In genomic region chr1:229599218-229599812, GRCh38 we compare ENCODE assay signal across 25 cellular contexts. TPM values are rescaled to one million over a fixed set of nuclear protein-coding genes. Genes with fewer than 3 reads are reported as not detected.
DNase-seq lines count a peak whose midpoint lies in the region; ATAC-seq and TF ChIP-seq lines count a peak whose summit lies in the region.
"Had no signal": no experiment of that assay in that cellular context is flagged by ENCODE, and none has a peak within 500 bp of the region (broad histone marks: within the 10 kb centered on the region; RNA-seq: fewer than 3 reads in every experiment).

No MANE protein-coding gene starts in this region.

- H3K27me3 Mint-ChIP-seq in Caco-2 (ENCODE audit: insufficient read depth, unreplicated experiment): no peaks in the 10 kb centered on the region

- peaks cover 28% of the 10 kb centered on the region for H3K36me3 Mint-ChIP-seq in Caco-2 (ENCODE audit: insufficient read depth, unreplicated experiment)

- H3K27ac ChIP-seq in esophagus muscularis mucosa (replicated peaks in 1 of 4) (peak overlapping the region; percentile 83 to 85 (median 84)), sigmoid colon (peak overlapping the region in 3 of 4 donors; percentile 83 to 89 (median 85)), adrenal gland (no peak overlapping the region)
- H3K27ac ChIP-seq: cardiac muscle cell, foreskin keratinocyte had no signal

- no peaks in the 10 kb centered on the region for H3K4me1 Mint-ChIP-seq in Caco-2 (ENCODE audit: low read depth, unreplicated experiment)

- H3K4me3 ChIP-seq in Caco-2 (ENCODE audit: low read depth, low read length): no peak overlapping the region
- H3K4me3 ChIP-seq in esophagus muscularis mucosa: no peak overlapping the region
- H3K4me3 ChIP-seq in sigmoid colon: no peak overlapping the region
- H3K4me3 ChIP-seq in adrenal gland: no peak overlapping the region
- H3K4me3 ChIP-seq: cardiac muscle cell, MG63, transverse colon had no signal

- H3K9me3 Mint-ChIP-seq in Caco-2 (ENCODE audit: unreplicated experiment): no peaks in the 10 kb centered on the region
- H3K9me3 Mint-ChIP-seq: activated T-cell treated with anti-CD3 and anti-CD28 coated beads, Interleukin-2, amount 50 U/mL, for 72 hours had no signal

- H3K4me1 ChIP-seq in Caco-2: no peaks in the 10 kb centered on the region
- H3K4me1 ChIP-seq in esophagus muscularis mucosa: peaks cover 28 to 51% (median 43%) of the 10 kb centered on the region in 4 donors
- peaks cover 0 to 43% (median 33%) of the 10 kb centered on the region in 4 donors for H3K4me1 ChIP-seq in sigmoid colon
- H3K4me1 ChIP-seq in adrenal gland (replicated peaks in 1 of 2): peaks cover 0 to 10% of the 10 kb centered on the region in 2 donors
- H3K4me1 ChIP-seq: BE2C, foreskin keratinocyte had no signal

- POLR2A ChIA-PET in Caco-2 (lab: Charles Lee): no interaction called here

- H3K9me3 ChIP-seq in Caco-2 (no peaks in the 10 kb centered on the region), esophagus muscularis mucosa (no peaks in the 10 kb centered on the region), sigmoid colon (no peaks in the 10 kb centered on the region), adrenal gland (replicated peaks in 1 of 3) (no peaks in the 10 kb centered on the region)
- H3K9me3 ChIP-seq: BE2C, MG63, transverse colon had no signal

- intact Hi-C loops in Caco-2 (cut with micrococcal nuclease; ENCODE audit: unreplicated experiment) (no loop called here), esophagus muscularis mucosa (cut with DNase I) (no loop called here), sigmoid colon (cut with DNase I) (no loop called here), adrenal gland (cut with DNase I) (no loop called here)

- ATAC-seq in GM18498 (IDR thresholded peaks at IDR 0.05; ENCODE audit: unreplicated experiment): no peak
- ATAC-seq: foreskin keratinocyte, Panc1 had no signal

- no peak for TF ChIP-seq EP300 in esophagus muscularis mucosa (IDR thresholded peaks at IDR 0.05)
- TF ChIP-seq EP300 in sigmoid colon (IDR thresholded peaks at IDR 0.05): no peak

- 75% methylated on average over 2 of the region's 2 CpGs for WGBS in esophagus muscularis mucosa
- WGBS in sigmoid colon, 2 donors: 90 to 91% methylated on average over 2 of the region's 2 CpGs
- 87 to 98% (median 90%) methylated on average over 2 of the region's 2 CpGs for WGBS in adrenal gland, 4 donors

- H3K27me3 ChIP-seq in Caco-2 (replicated peaks; ENCODE audit: control insufficient read depth, insufficient read depth, low read length): no peaks in the 10 kb centered on the region
- no peaks in the 10 kb centered on the region for H3K27me3 ChIP-seq in esophagus muscularis mucosa
- H3K27me3 ChIP-seq in sigmoid colon: no peaks in the 10 kb centered on the region
- no peaks in the 10 kb centered on the region for H3K27me3 ChIP-seq in adrenal gland
- H3K27me3 ChIP-seq: BE2C, cardiac muscle cell, foreskin keratinocyte, MG63, transverse colon had no signal

- no peak overlapping the region for H3K27ac Mint-ChIP-seq in Caco-2 (ENCODE audit: unreplicated experiment)
- H3K27ac Mint-ChIP-seq: activated T-cell treated with anti-CD3 and anti-CD28 coated beads, Interleukin-2, amount 50 U/mL, for 72 hours had no signal

- H3K4me3 Mint-ChIP-seq in Caco-2 (ENCODE audit: unreplicated experiment): no peak overlapping the region
- H3K4me3 Mint-ChIP-seq: activated T-cell treated with anti-CD3 and anti-CD28 coated beads, Interleukin-2, amount 50 U/mL, for 72 hours had no signal

- BruUV-seq in Caco-2 (replicated peaks; lab: Mats Ljungman, UMichigan): TSS peak; percentile 10

- TF ChIP-seq POLR2A in esophagus muscularis mucosa (IDR thresholded peaks at IDR 0.05; ENCODE audit: low read depth): no peak
- no peak for TF ChIP-seq POLR2A in sigmoid colon (IDR thresholded peaks at IDR 0.05)
- TF ChIP-seq POLR2A in adrenal gland (IDR thresholded peaks at IDR 0.05): no peak

- DNase-seq in Caco-2 (no peak), amniotic epithelial cell (ENCODE audit: low read depth) (peak; percentile 11), esophagus muscularis mucosa (ENCODE audit: extremely low spot score) (no peak), sigmoid colon (no peak), adrenal gland (no peak), OCI-M2 (lab: John Stamatoyannopoulos, UW; ENCODE audit: unreplicated experiment) (no peak)
- no peak for DNase-seq in effector CD4-positive, alpha-beta T cell
- DNase-seq: ACHN; activated naive CD4-positive, alpha-beta T cell; activated T-cell treated with anti-CD3 and anti-CD28 coated beads, Interleukin-2, amount 50 U/mL, for 72 hours; amniotic stem cell; BE2C; foreskin keratinocyte; H7; MG63; NCI-H1105 treated with DMSO at 0.1 percent for 48 hours; NCI-H1930; NCI-H524 treated with DMSO at 0.1 percent for 48 hours; stimulated activated naive CD4-positive, alpha-beta T cell treated with Interleukin-2 at 50 U/mL for 16 hours; SW 1271; T1000; transverse colon had no signal

- TF ChIP-seq CTCF in Caco-2 (IDR thresholded peaks at IDR 0.05; ENCODE audit: insufficient read depth in 1 of 2, low read depth in 1 of 2, low read length in 1 of 2, severe bottlenecking in 1 of 2, unreplicated experiment in 1 of 2) (no peak), esophagus muscularis mucosa (IDR thresholded peaks at IDR 0.05) (no peak), sigmoid colon (IDR thresholded peaks at IDR 0.05) (no peak), adrenal gland (IDR thresholded peaks at IDR 0.05) (no peak)

- CTCF ChIA-PET in Caco-2 (lab: Charles Lee): no interaction called here

- H3K36me3 ChIP-seq in Caco-2 (ENCODE audit: control insufficient read depth, insufficient read depth, low read length) (no peaks in the 10 kb centered on the region; the same call in 1 of the 2 replicates), esophagus muscularis mucosa (peaks cover 15 to 50% (median 30%) of the 10 kb centered on the region in 4 donors), sigmoid colon (peaks cover 8 to 52% (median 12%) of the 10 kb centered on the region in 4 donors), adrenal gland (replicated peaks in 1 of 2) (peaks cover 0 to 29% of the 10 kb centered on the region in 2 donors)

RNA-seq across cellular contexts. Expression of gene TAF5L, which starts 26.6 kb away (rescaled TPM):
- total RNA-seq in Caco-2 (2022) (20.6 and 23.8 TPM in 2 replicates), esophagus muscularis mucosa (10 to 100 TPM; 18.7 to 29.6 (median 23.4) TPM), sigmoid colon (10 to 100 TPM; 11.1 to 18.0 (median 15.0) TPM), adrenal gland (10 to 100 TPM in 4 of 8 donors, 1 to 10 TPM in 4; 7.8 to 16.0 (median 9.9) TPM)
- polyA plus RNA-seq in sigmoid colon (10 to 100 TPM; 10.6 to 13.7 (median 12.0) TPM), adrenal gland (10 to 100 TPM in 1 of 3 donors, 1 to 10 TPM in 2; 5.4 to 14.1 (median 7.2) TPM)

RNA-seq across cellular contexts. Expression of gene URB2, which starts 26.7 kb away (rescaled TPM):
- total RNA-seq in Caco-2 (2022) (19.7 and 21.4 TPM in 2 replicates), esophagus muscularis mucosa (10 to 100 TPM in 1 of 4 donors, 1 to 10 TPM in 3; 5.0 to 14.6 (median 8.3) TPM), sigmoid colon (10 to 100 TPM in 1 of 4 donors, 1 to 10 TPM in 3; 4.3 to 11.7 (median 7.4) TPM), adrenal gland (10 to 100 TPM in 1 of 8 donors, 1 to 10 TPM in 7; 4.4 to 10.8 (median 8.1) TPM)
- polyA plus RNA-seq in sigmoid colon (1 to 10 TPM in 1 of 3 donors, under 1 TPM in 2; 0.60 to 5.2 (median 0.92) TPM), adrenal gland (1 to 10 TPM; 2.3 to 4.6 (median 2.6) TPM)

RNA-seq across cellular contexts. Expression of gene ABCB10, which starts 40.8 kb away (rescaled TPM):
- 27.5 and 31.9 TPM in 2 replicates for total RNA-seq in Caco-2 (2022)
- 10 to 100 TPM; 14.1 to 28.7 (median 21.3) TPM for total RNA-seq in esophagus muscularis mucosa
- 10 to 100 TPM; 12.1 to 19.4 (median 16.5) TPM for total RNA-seq in sigmoid colon
- 1 to 10 TPM; 4.4 to 9.6 (median 5.4) TPM for polyA plus RNA-seq in sigmoid colon
- total RNA-seq in adrenal gland: 10 to 100 TPM; 10.8 to 15.0 (median 13.3) TPM
- 10 to 100 TPM in 1 of 3 donors, 1 to 10 TPM in 2; 4.7 to 10.9 (median 5.1) TPM for polyA plus RNA-seq in adrenal gland

Comparison
In these comparisons a context has a peak if more than half of its experiments do, and no peak if none do; other contexts are left out.
1. H3K27ac ChIP-seq: peak in esophagus muscularis mucosa (4 of 4) and sigmoid colon (3 of 4); none in adrenal gland (0 of 5).